Comparison of ENCODE assay signal across 15 cellular contexts in the genomic region with DNA sequence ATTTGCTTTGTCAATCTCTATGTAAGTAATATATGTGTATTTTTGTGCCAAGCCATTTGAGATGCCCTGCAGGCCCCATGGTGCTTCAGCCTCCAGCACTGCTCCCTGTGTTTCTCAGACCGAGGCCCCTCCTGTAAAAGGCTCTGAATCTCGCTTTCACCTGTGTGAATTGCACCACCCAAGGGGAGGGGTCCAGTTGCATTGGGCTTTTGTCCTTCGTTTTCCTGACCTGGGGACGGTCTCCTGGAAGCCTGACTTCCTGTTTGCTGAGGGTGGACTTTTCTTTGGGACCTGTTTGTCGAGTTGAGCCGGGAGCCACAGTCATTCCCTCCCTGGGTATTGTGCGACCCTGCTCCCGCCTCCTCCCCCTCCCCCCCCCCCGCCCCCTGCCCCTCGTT. TPM values are rescaled to one million over a fixed set of nuclear protein-coding genes. Genes with fewer than 3 reads are reported as not detected.
DNase-seq lines count a peak whose midpoint lies in the region; ATAC-seq and TF ChIP-seq lines count a peak whose summit lies in the region.
"Had no signal": no experiment of that assay in that cellular context is flagged by ENCODE, and none has a peak within 500 bp of the region (broad histone marks: within the 10 kb centered on the region; RNA-seq: fewer than 3 reads in every experiment).

No MANE protein-coding gene starts in this region.

- H3K36me3 ChIP-seq in hepatocyte (replicated peaks; ENCODE audit: insufficient read depth, low read depth), result no peaks in the 10 kb centered on the region

- H3K9me2 ChIP-seq in hepatocyte (replicated peaks; ENCODE audit: insufficient read depth), result no peaks in the 10 kb centered on the region

- peak overlapping the region; percentile 17 for H3K4me3 Mint-ChIP-seq in progenitor cell of endocrine pancreas (ENCODE audit: low read depth)
- H3K4me3 Mint-ChIP-seq in glutamatergic neuron (ENCODE audit: unreplicated experiment), result no peak overlapping the region
- H3K4me3 Mint-ChIP-seq: activated CD4-positive, alpha-beta T cell treated with anti-CD3 and anti-CD28 coated beads for 36 hours; activated naive CD4-positive, alpha-beta T cell treated with anti-CD3 and anti-CD28 coated beads, Interleukin-2, amount 10 ng/mL, durations not matched to agents 7 days and 5 days; immature natural killer cell; nephron progenitor cell had no signal

- H3K27me3 ChIP-seq in hepatocyte, result no peaks in the 10 kb centered on the region

- WGBS in hepatocyte (ENCODE audit: low lambda C conversion rate, missing lambda C conversion rate), result 27% methylated on average over 7 of the region's 10 CpGs

- H3K9me3 ChIP-seq in hepatocyte (ENCODE audit: low read depth), result no peaks in the 10 kb centered on the region

- no peaks in the 10 kb centered on the region for H3K36me3 Mint-ChIP-seq in progenitor cell of endocrine pancreas (ENCODE audit: insufficient read depth)
- H3K36me3 Mint-ChIP-seq in glutamatergic neuron (ENCODE audit: unreplicated experiment), result no peaks in the 10 kb centered on the region
- H3K36me3 Mint-ChIP-seq: activated naive CD4-positive, alpha-beta T cell treated with anti-CD3 and anti-CD28 coated beads, Interleukin-2, amount 10 ng/mL, durations not matched to agents 7 days and 5 days; immature natural killer cell had no signal

- H3K27me3 Mint-ChIP-seq in progenitor cell of endocrine pancreas (no peaks in the 10 kb centered on the region), glutamatergic neuron (ENCODE audit: unreplicated experiment) (peaks cover 10% of the 10 kb centered on the region)

- H3K27ac ChIP-seq in hepatocyte, result no peak overlapping the region

- H3K4me1 ChIP-seq in hepatocyte (ENCODE audit: insufficient read depth), result no peaks in the 10 kb centered on the region

- no peak for TF ChIP-seq CTCF in hepatocyte (IDR thresholded peaks at IDR 0.05; ENCODE audit: poor library complexity)
- no peak for TF ChIP-seq CTCF in progenitor cell of endocrine pancreas (IDR thresholded peaks at IDR 0.05; ENCODE audit: unreplicated experiment)
- no peak for TF ChIP-seq CTCF in glutamatergic neuron (IDR thresholded peaks at IDR 0.05; ENCODE audit: partially characterized antibody, unreplicated experiment)

- peaks cover 57% of the 10 kb centered on the region for H4K20me1 ChIP-seq in hepatocyte (ENCODE audit: insufficient read depth, poor library complexity, severe bottlenecking)

- peaks cover 84% of the 10 kb centered on the region for H3K79me2 ChIP-seq in hepatocyte

- H3K4me3 ChIP-seq in hepatocyte, result no peak overlapping the region

- peaks cover 25% of the 10 kb centered on the region for H3K4me1 Mint-ChIP-seq in progenitor cell of endocrine pancreas (ENCODE audit: low read depth)
- H3K4me1 Mint-ChIP-seq in glutamatergic neuron (ENCODE audit: low read depth, unreplicated experiment), result peaks cover 30% of the 10 kb centered on the region
- H3K4me1 Mint-ChIP-seq: activated CD4-positive, alpha-beta T cell treated with anti-CD3 and anti-CD28 coated beads for 36 hours; activated naive CD4-positive, alpha-beta T cell treated with anti-CD3 and anti-CD28 coated beads, Interleukin-2, amount 10 ng/mL, durations not matched to agents 7 days and 5 days; immature natural killer cell had no signal

- no peak overlapping the region for H3K4me2 ChIP-seq in hepatocyte

- DNase-seq in DMS53 treated with DMSO at 0.1 percent for 48 hours (lab: John Stamatoyannopoulos, UW; ENCODE audit: unreplicated experiment) (peak; percentile 57), NCI-H2029 (lab: John Stamatoyannopoulos, UW) (peak; percentile 50), hepatocyte (ENCODE audit: low spot score) (peak; percentile 35), progenitor cell of endocrine pancreas (ENCODE audit: low spot score, unreplicated experiment) (peak; percentile 20), glutamatergic neuron (no peak)
- DNase-seq: activated naive CD4-positive, alpha-beta T cell treated with anti-CD3 and anti-CD28 coated beads, Interleukin-2, amount 10 ng/mL, durations not matched to agents 7 days and 5 days; DMS 273 treated with DMSO at 0.1 percent for 48 hours; immature natural killer cell; NCI-H1092; nephron progenitor cell; SHP77; substantia nigra had no signal

- peak overlapping the region; percentile 87 for H3K27ac Mint-ChIP-seq in progenitor cell of endocrine pancreas
- H3K27ac Mint-ChIP-seq in glutamatergic neuron (ENCODE audit: unreplicated experiment), result no peak overlapping the region
- H3K27ac Mint-ChIP-seq: activated CD4-positive, alpha-beta T cell treated with anti-CD3 and anti-CD28 coated beads for 36 hours; activated naive CD4-positive, alpha-beta T cell treated with anti-CD3 and anti-CD28 coated beads, Interleukin-2, amount 10 ng/mL, durations not matched to agents 7 days and 5 days; immature natural killer cell; nephron progenitor cell had no signal

- no peak overlapping the region for H2AFZ ChIP-seq in hepatocyte

- ATAC-seq in HG02588 (IDR thresholded peaks at IDR 0.05; ENCODE audit: unreplicated experiment), result no peak
- no peak for ATAC-seq in HG03354 (IDR thresholded peaks at IDR 0.05; ENCODE audit: poor library complexity, severe bottlenecking, unreplicated experiment)
- ATAC-seq: activated CD4-positive, alpha-beta T cell treated with anti-CD3 and anti-CD28 coated beads for 36 hours had no signal

- H3K9me3 Mint-ChIP-seq in progenitor cell of endocrine pancreas (ENCODE audit: low read depth), result no peaks in the 10 kb centered on the region
- H3K9me3 Mint-ChIP-seq in glutamatergic neuron (ENCODE audit: unreplicated experiment), result peaks cover 13% of the 10 kb centered on the region
- H3K9me3 Mint-ChIP-seq: activated naive CD4-positive, alpha-beta T cell treated with anti-CD3 and anti-CD28 coated beads, Interleukin-2, amount 10 ng/mL, durations not matched to agents 7 days and 5 days; nephron progenitor cell had no signal

RNA-seq across cellular contexts. Expression of a gene that starts 48.9 kb away (rescaled TPM):
- total RNA-seq in hepatocyte (19.2 and 20.0 TPM in 2 replicates), progenitor cell of endocrine pancreas (43.3 and 47.2 TPM in 2 replicates), glutamatergic neuron (ENCODE audit: unreplicated experiment) (153 TPM)
- polyA plus RNA-seq in hepatocyte, result 7.9 and 12.1 TPM in 2 replicates
